In the genomic region with DNA sequence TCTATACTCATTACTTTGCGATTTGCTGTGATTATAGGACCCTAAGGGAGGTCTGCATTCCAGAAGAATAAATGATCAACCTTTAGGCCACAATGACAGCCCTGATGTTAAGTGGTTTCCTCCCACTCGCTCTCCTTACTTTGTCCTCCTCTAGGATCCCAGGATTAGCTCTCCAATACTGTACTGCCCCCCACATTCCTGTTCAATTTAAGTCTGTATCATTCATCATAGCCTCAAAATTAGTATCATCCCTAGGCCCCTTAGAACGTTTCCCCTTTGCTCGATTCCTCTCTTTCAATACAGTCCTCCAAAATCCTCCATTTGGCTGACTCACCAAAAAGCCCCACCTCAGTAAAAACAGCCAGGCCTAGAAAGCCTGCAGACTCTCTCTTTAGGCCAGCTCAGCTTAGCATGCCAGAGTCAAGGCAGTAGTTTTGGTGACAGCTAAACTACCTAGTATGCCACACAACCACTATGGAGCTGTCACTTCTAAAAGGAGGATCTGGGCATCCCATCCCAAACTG, we compare ENCODE assay signal across 8 cellular contexts. TPM values are rescaled to one million over a fixed set of nuclear protein-coding genes. Genes with fewer than 3 reads are reported as not detected.
DNase-seq lines count a peak whose midpoint lies in the region; ATAC-seq and TF ChIP-seq lines count a peak whose summit lies in the region.

No MANE protein-coding gene starts in this region.

- H3K27me3 ChIP-seq in mesendoderm (ENCODE audit: insufficient read depth, low read length, poor library complexity) (no peaks in the 10 kb centered on the region), colonic mucosa (no peaks in the 10 kb centered on the region)
- no peaks in the 10 kb centered on the region for H3K27me3 ChIP-seq in effector memory CD4-positive, alpha-beta T cell (replicated peaks; ENCODE audit: control insufficient read depth, insufficient read depth, low read length, poor library complexity, severe bottlenecking)

- H3K4ac ChIP-seq in mesendoderm (ENCODE audit: low read depth, low read length), result no peak overlapping the region

- no peaks in the 10 kb centered on the region for H3K9me3 ChIP-seq in colonic mucosa
- no peaks in the 10 kb centered on the region for H3K9me3 ChIP-seq in effector memory CD4-positive, alpha-beta T cell (ENCODE audit: control insufficient read depth, low read length)

- WGBS in mesendoderm (ENCODE audit: extremely low coverage, insufficient coverage, low lambda C conversion rate), result no CpG with 5 or more reads among the region's 4 CpGs

- H3K79me2 ChIP-seq in mesendoderm (ENCODE audit: control insufficient read depth, insufficient read depth, low read length), result no peaks in the 10 kb centered on the region

- peaks cover 7% of the 10 kb centered on the region for H3K79me1 ChIP-seq in mesendoderm (ENCODE audit: low read length)

- no peak overlapping the region for H4K8ac ChIP-seq in mesendoderm (ENCODE audit: low read depth, low read length)

- no peaks in the 10 kb centered on the region for H3K36me3 ChIP-seq in mesendoderm (ENCODE audit: control insufficient read depth, insufficient read depth, low read length)
- H3K36me3 ChIP-seq in colonic mucosa, result peaks cover 1% of the 10 kb centered on the region
- H3K36me3 ChIP-seq in effector memory CD4-positive, alpha-beta T cell (ENCODE audit: control insufficient read depth, insufficient read depth, low read length), result peaks cover 4% of the 10 kb centered on the region

- H3K4me1 ChIP-seq in mesendoderm (ENCODE audit: control insufficient read depth, low read depth, low read length) (peaks cover 2% of the 10 kb centered on the region), colonic mucosa (no peaks in the 10 kb centered on the region)
- peaks cover 8% of the 10 kb centered on the region for H3K4me1 ChIP-seq in effector memory CD4-positive, alpha-beta T cell (ENCODE audit: control insufficient read depth, insufficient read depth, low read length, poor library complexity, severe bottlenecking)

- H3K36me3 Mint-ChIP-seq in activated naive CD8-positive, alpha-beta T cell treated with anti-CD3 and anti-CD28 coated beads for 36 hours, result peaks cover 47% of the 10 kb centered on the region

- H2AK5ac ChIP-seq in mesendoderm (ENCODE audit: low read length), result no peak overlapping the region

- H2BK5ac ChIP-seq in mesendoderm (ENCODE audit: low read length), result no peak overlapping the region

- peak overlapping the region; percentile 78 for H3K27ac Mint-ChIP-seq in activated naive CD8-positive, alpha-beta T cell treated with anti-CD3 and anti-CD28 coated beads for 36 hours

- H3K4me2 ChIP-seq in mesendoderm (ENCODE audit: low read length), result no peak overlapping the region

- H4K5ac ChIP-seq in mesendoderm (ENCODE audit: low read length), result no peak overlapping the region

- DNase-seq in Daoy (ENCODE audit: low read depth) (peak; percentile 92), mesendoderm (peak; percentile 78), nucleus accumbens (lab: John Stamatoyannopoulos, UW) (no peak), colonic mucosa (no peak)
- DNase-seq in activated naive CD8-positive, alpha-beta T cell treated with anti-CD3 and anti-CD28 coated beads for 36 hours, result peak; percentile 41
- DNase-seq in effector memory CD4-positive, alpha-beta T cell, result no peak

- H3K9me3 Mint-ChIP-seq in activated naive CD8-positive, alpha-beta T cell treated with anti-CD3 and anti-CD28 coated beads for 36 hours, result no peaks in the 10 kb centered on the region

- H3K27ac ChIP-seq in mesendoderm (ENCODE audit: low read depth, low read length) (peak overlapping the region; percentile 51), colonic mucosa (no peak overlapping the region)
- H3K27ac ChIP-seq in effector memory CD4-positive, alpha-beta T cell (ENCODE audit: insufficient read depth, low read length, poor library complexity, severe bottlenecking), result no peak overlapping the region

- no peak for TF ChIP-seq CTCF in colonic mucosa (IDR thresholded peaks at IDR 0.05)

- no peaks in the 10 kb centered on the region for H3K27me3 Mint-ChIP-seq in activated naive CD8-positive, alpha-beta T cell treated with anti-CD3 and anti-CD28 coated beads for 36 hours

- H3K56ac ChIP-seq in mesendoderm (ENCODE audit: low read length), result peak overlapping the region; percentile 56

- H3K4me3 ChIP-seq in mesendoderm (ENCODE audit: low read length), result no peak overlapping the region
- H3K4me3 ChIP-seq in colonic mucosa, result no peak overlapping the region
- H3K4me3 ChIP-seq in effector memory CD4-positive, alpha-beta T cell (ENCODE audit: insufficient read depth, low read depth, low read length, poor library complexity, severe bottlenecking), result no peak overlapping the region

- peak; percentile 35 for ATAC-seq in HG03108 (IDR thresholded peaks at IDR 0.05; ENCODE audit: unreplicated experiment)
- no peak for ATAC-seq in GM19023 (IDR thresholded peaks at IDR 0.05; ENCODE audit: unreplicated experiment)

- H3K9ac ChIP-seq in mesendoderm (ENCODE audit: low read length) (no peak overlapping the region), colonic mucosa (ENCODE audit: low read depth in 2 of 2, low read length in 2 of 2) (no peak overlapping the region)

- intact Hi-C loops in colonic mucosa (cut with DNase I), result no loop called here

- no peak overlapping the region for H2BK15ac ChIP-seq in mesendoderm (replicated peaks; ENCODE audit: low read depth)

- H3K23ac ChIP-seq in mesendoderm (ENCODE audit: low read length), result no peak overlapping the region

- H3K18ac ChIP-seq in mesendoderm (ENCODE audit: low read length), result peak overlapping the region; percentile 51

- no peak overlapping the region for H2BK120ac ChIP-seq in mesendoderm (ENCODE audit: low read depth, low read length)

- peak overlapping the region; percentile 5 for H3K4me3 Mint-ChIP-seq in activated naive CD8-positive, alpha-beta T cell treated with anti-CD3 and anti-CD28 coated beads for 36 hours

- H3K4me1 Mint-ChIP-seq in activated naive CD8-positive, alpha-beta T cell treated with anti-CD3 and anti-CD28 coated beads for 36 hours, result peaks cover 65% of the 10 kb centered on the region

RNA-seq across cellular contexts. Expression of a gene that starts 24.4 kb away (rescaled TPM):
- total RNA-seq in Daoy (2014; rRNA removed; shearing (Covaris generic)), result 31.4 and 40.6 TPM in 2 replicates
- 10 to 100 TPM; 80.3 to 88.5 TPM for total RNA-seq in activated naive CD8-positive, alpha-beta T cell treated with anti-CD3 and anti-CD28 coated beads for 36 hours
- 64.9 TPM for polyA plus RNA-seq in mesendoderm (2013, experiment 1 of 2)
- polyA plus RNA-seq in mesendoderm (2013, experiment 2 of 2), result 62.8 TPM
- total RNA-seq in colonic mucosa, result 10 to 100 TPM; 58.8 to 92.3 TPM

Comparison
In these comparisons a context has a peak if more than half of its experiments do, and no peak if none do; other contexts are left out.
1. DNase-seq: peak in Daoy (single experiment), activated naive CD8-positive, alpha-beta T cell treated with anti-CD3 and anti-CD28 coated beads for 36 hours (single experiment) and mesendoderm (single experiment); none in nucleus accumbens (0 of 56), colonic mucosa (single experiment) and effector memory CD4-positive, alpha-beta T cell (0 of 3).